Comparison of ENCODE assay signal across 12 cellular contexts in the genomic region with DNA sequence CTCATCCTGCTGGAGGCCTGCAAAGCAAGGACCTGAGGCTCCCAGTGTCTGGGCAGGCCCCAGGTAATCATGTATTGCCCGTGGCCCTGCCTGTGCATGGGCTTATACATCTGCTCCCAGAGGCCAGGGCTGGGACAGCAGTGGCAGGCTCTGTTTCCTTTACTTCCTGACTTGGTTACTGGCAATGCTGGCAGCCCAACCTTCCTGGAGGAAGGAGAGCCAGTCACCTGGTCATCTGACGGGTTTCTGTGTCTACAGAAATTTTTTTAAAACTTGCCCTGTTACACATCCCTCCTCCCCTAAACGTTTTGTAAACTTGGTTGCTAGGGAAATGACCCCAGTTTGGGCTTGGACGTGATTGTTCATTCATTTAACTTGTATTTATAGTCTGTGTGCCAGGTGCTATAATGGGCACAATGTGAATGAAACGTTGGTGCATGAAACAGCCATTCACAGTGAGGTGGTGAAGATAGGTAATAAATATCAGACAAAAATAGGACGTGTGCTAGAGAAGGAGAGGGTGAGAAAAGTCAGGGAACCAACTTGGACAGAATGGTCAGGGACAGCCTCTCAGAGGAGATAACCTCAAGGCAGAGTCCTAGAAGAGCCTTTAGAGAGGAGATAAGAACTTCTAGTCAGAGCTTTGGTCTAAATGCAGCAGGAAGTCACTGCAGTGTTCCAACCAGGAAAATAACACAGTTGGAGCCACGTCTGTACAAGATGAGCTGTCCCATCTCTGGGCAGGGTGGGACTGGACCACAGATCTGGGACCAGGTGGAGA. TPM values are rescaled to one million over a fixed set of nuclear protein-coding genes. Genes with fewer than 3 reads are reported as not detected.
DNase-seq lines count a peak whose midpoint lies in the region; ATAC-seq and TF ChIP-seq lines count a peak whose summit lies in the region.
"Had no signal": no experiment of that assay in that cellular context is flagged by ENCODE, and none has a peak within 500 bp of the region (broad histone marks: within the 10 kb centered on the region; RNA-seq: fewer than 3 reads in every experiment).

No MANE protein-coding gene starts in this region.

- no peak for ATAC-seq in activated naive CD8-positive, alpha-beta T cell treated with anti-CD3 and anti-CD28 coated beads, Interleukin-2, amount 10 ng/mL, durations not matched to agents 7 days and 5 days (ENCODE audit: low read depth)
- ATAC-seq: HCT116 had no signal

- H3K9me3 Mint-ChIP-seq in activated naive CD4-positive, alpha-beta T cell treated with anti-CD3 and anti-CD28 coated beads, Interleukin-2, amount 50 U/mL, for 24 hours, result no peaks in the 10 kb centered on the region
- no peaks in the 10 kb centered on the region for H3K9me3 Mint-ChIP-seq in activated naive CD8-positive, alpha-beta T cell treated with anti-CD3 and anti-CD28 coated beads, Interleukin-2, amount 10 ng/mL, durations not matched to agents 7 days and 5 days
- peaks cover 0 to 3% (median 0%) of the 10 kb centered on the region in 6 donors for H3K9me3 Mint-ChIP-seq in immature natural killer cell
- H3K9me3 Mint-ChIP-seq in type B pancreatic cell, result no peaks in the 10 kb centered on the region
- no peaks in the 10 kb centered on the region for H3K9me3 Mint-ChIP-seq in osteocyte (ENCODE audit: unreplicated experiment)
- H3K9me3 Mint-ChIP-seq: nephron had no signal

- peaks cover 10% of the 10 kb centered on the region for H3K36me3 Mint-ChIP-seq in activated naive CD4-positive, alpha-beta T cell treated with anti-CD3 and anti-CD28 coated beads, Interleukin-2, amount 50 U/mL, for 24 hours
- peaks cover 37% of the 10 kb centered on the region for H3K36me3 Mint-ChIP-seq in activated naive CD8-positive, alpha-beta T cell treated with anti-CD3 and anti-CD28 coated beads, Interleukin-2, amount 10 ng/mL, durations not matched to agents 7 days and 5 days
- H3K36me3 Mint-ChIP-seq in immature natural killer cell (peaks cover 8 to 26% (median 24%) of the 10 kb centered on the region in 3 donors), type B pancreatic cell (peaks cover 12% of the 10 kb centered on the region), osteocyte (ENCODE audit: unreplicated experiment) (peaks cover 23% of the 10 kb centered on the region)

- peaks cover 91% of the 10 kb centered on the region for H3K4me1 Mint-ChIP-seq in activated naive CD4-positive, alpha-beta T cell treated with anti-CD3 and anti-CD28 coated beads, Interleukin-2, amount 50 U/mL, for 24 hours
- H3K4me1 Mint-ChIP-seq in activated naive CD8-positive, alpha-beta T cell treated with anti-CD3 and anti-CD28 coated beads, Interleukin-2, amount 10 ng/mL, durations not matched to agents 7 days and 5 days, result peaks cover 64% of the 10 kb centered on the region
- H3K4me1 Mint-ChIP-seq in immature natural killer cell (peaks cover 85% of the 10 kb centered on the region in 2 donors), type B pancreatic cell (ENCODE audit: unreplicated experiment) (peaks cover 11% of the 10 kb centered on the region), osteocyte (ENCODE audit: unreplicated experiment) (peaks cover 40% of the 10 kb centered on the region)

- peak overlapping the region; percentile 79 for H3K4me3 Mint-ChIP-seq in activated naive CD4-positive, alpha-beta T cell treated with anti-CD3 and anti-CD28 coated beads, Interleukin-2, amount 50 U/mL, for 24 hours
- peak overlapping the region; percentile 72 for H3K4me3 Mint-ChIP-seq in activated naive CD8-positive, alpha-beta T cell treated with anti-CD3 and anti-CD28 coated beads, Interleukin-2, amount 10 ng/mL, durations not matched to agents 7 days and 5 days
- H3K4me3 Mint-ChIP-seq in immature natural killer cell, result peak overlapping the region; percentile 78 to 88 (median 83)
- no peak overlapping the region for H3K4me3 Mint-ChIP-seq in type B pancreatic cell
- no peak overlapping the region for H3K4me3 Mint-ChIP-seq in osteocyte (ENCODE audit: unreplicated experiment)
- H3K4me3 Mint-ChIP-seq: nephron had no signal

- H3K27ac Mint-ChIP-seq in activated naive CD4-positive, alpha-beta T cell treated with anti-CD3 and anti-CD28 coated beads, Interleukin-2, amount 50 U/mL, for 24 hours, result peak overlapping the region; percentile 90
- H3K27ac Mint-ChIP-seq in activated naive CD8-positive, alpha-beta T cell treated with anti-CD3 and anti-CD28 coated beads, Interleukin-2, amount 10 ng/mL, durations not matched to agents 7 days and 5 days, result peak overlapping the region; percentile 90
- H3K27ac Mint-ChIP-seq in immature natural killer cell (peak overlapping the region; percentile 93 to 98 (median 95)), type B pancreatic cell (peak overlapping the region; percentile 48), osteocyte (ENCODE audit: unreplicated experiment) (no peak overlapping the region)

- TF ChIP-seq CTCF in type B pancreatic cell (conservative IDR thresholded peaks at IDR 0.05) (no peak), osteocyte (IDR thresholded peaks at IDR 0.05) (no peak)

- no peak for DNase-seq in activated naive CD4-positive, alpha-beta T cell treated with Interleukin-2 at 50 U/mL for 16 hours
- DNase-seq in activated naive CD8-positive, alpha-beta T cell treated with anti-CD3 and anti-CD28 coated beads, Interleukin-2, amount 10 ng/mL, durations not matched to agents 7 days and 5 days, result no peak
- no peak for DNase-seq in immature natural killer cell
- DNase-seq in type B pancreatic cell (ENCODE audit: extremely low spot score, unreplicated experiment), result no peak
- DNase-seq in NCI-H2196 treated with DMSO at 0.1 percent for 48 hours (lab: John Stamatoyannopoulos, UW; ENCODE audit: unreplicated experiment), result no peak
- no peak for DNase-seq in stimulated activated CD4-positive, alpha-beta T cell treated with anti-CD3 and anti-CD28 coated beads, Interleukin-4, amount 100 ng/mL, for 24 hours
- no peak for DNase-seq in osteocyte (ENCODE audit: extremely low spot score, unreplicated experiment)
- DNase-seq: NCI-H1694; stimulated activated CD4-positive, alpha-beta T cell treated with anti-CD3 and anti-CD28 coated beads, Interleukin-2, amount 100 ng/mL, for 48 hours had no signal

- H3K27me3 Mint-ChIP-seq in activated naive CD4-positive, alpha-beta T cell treated with anti-CD3 and anti-CD28 coated beads, Interleukin-2, amount 50 U/mL, for 24 hours, result no peaks in the 10 kb centered on the region
- no peaks in the 10 kb centered on the region for H3K27me3 Mint-ChIP-seq in activated naive CD8-positive, alpha-beta T cell treated with anti-CD3 and anti-CD28 coated beads, Interleukin-2, amount 10 ng/mL, durations not matched to agents 7 days and 5 days
- H3K27me3 Mint-ChIP-seq in immature natural killer cell (ENCODE audit: low read depth in 3 of 3) (peaks cover 6 to 11% (median 10%) of the 10 kb centered on the region in 3 donors), type B pancreatic cell (no peaks in the 10 kb centered on the region), osteocyte (ENCODE audit: unreplicated experiment) (no peaks in the 10 kb centered on the region)

- POLR2A ChIA-PET in activated naive CD8-positive, alpha-beta T cell treated with anti-CD3 and anti-CD28 coated beads, Interleukin-2, amount 10 ng/mL, durations not matched to agents 7 days and 5 days (lab: Charles Lee), result interaction anchor here (0.6 to 2.1 kb wide), 5 partner anchors 15 to 300 kb away, joined by 4 to 17 read pairs (median 6); a partner anchor contains a TSS

RNA-seq across cellular contexts. Expression of a gene that starts 14.1 kb away (rescaled TPM):
- total RNA-seq in activated naive CD8-positive, alpha-beta T cell treated with anti-CD3 and anti-CD28 coated beads, Interleukin-2, amount 10 ng/mL, durations not matched to agents 7 days and 5 days, result 10 to 100 TPM; 49.3 to 49.8 TPM
- polyA plus RNA-seq in immature natural killer cell, result 100 to 1,000 TPM; 101 to 155 (median 131) TPM
- total RNA-seq in type B pancreatic cell (ENCODE audit: low replicate concordance), result 43.8 and 50.0 TPM in 2 replicates
- 63.0 and 65.2 TPM in 2 replicates for total RNA-seq in osteocyte

RNA-seq across cellular contexts. Expression of a gene that starts 21.7 kb away (rescaled TPM):
- total RNA-seq in activated naive CD8-positive, alpha-beta T cell treated with anti-CD3 and anti-CD28 coated beads, Interleukin-2, amount 10 ng/mL, durations not matched to agents 7 days and 5 days, result 1 to 10 TPM; 1.4 to 2.2 TPM
- polyA plus RNA-seq in immature natural killer cell, result not detected
- total RNA-seq in type B pancreatic cell (ENCODE audit: low replicate concordance) (0.29 and 0.58 TPM in 2 replicates), osteocyte (0.10 and 0.32 TPM in 2 replicates)

Comparison
In these comparisons a context has a peak if more than half of its experiments do, and no peak if none do; other contexts are left out.
1. H3K4me3 Mint-ChIP-seq: peak in activated naive CD4-positive, alpha-beta T cell treated with anti-CD3 and anti-CD28 coated beads, Interleukin-2, amount 50 U/mL, for 24 hours (single experiment), activated naive CD8-positive, alpha-beta T cell treated with anti-CD3 and anti-CD28 coated beads, Interleukin-2, amount 10 ng/mL, durations not matched to agents 7 days and 5 days (single experiment) and immature natural killer cell (5 of 5); none in type B pancreatic cell (single experiment) and osteocyte (single experiment).